In genomic region chr15:55552926-55553325, GRCh38 we compare ENCODE assay signal across 9 cellular contexts. TPM values are rescaled to one million over a fixed set of nuclear protein-coding genes. Genes with fewer than 3 reads are reported as not detected.
DNase-seq lines count a peak whose midpoint lies in the region; ATAC-seq and TF ChIP-seq lines count a peak whose summit lies in the region.
"Had no signal": no experiment of that assay in that cellular context is flagged by ENCODE, and none has a peak within 500 bp of the region (broad histone marks: within the 10 kb centered on the region; RNA-seq: fewer than 3 reads in every experiment).

No MANE protein-coding gene starts in this region.

- ATAC-seq in GM21390 (IDR thresholded peaks at IDR 0.05; ENCODE audit: unreplicated experiment), result no peak

- peak overlapping the region; percentile 6 for H3K4me3 ChIP-seq in coronary artery

- no peak for TF ChIP-seq CTCF in coronary artery (IDR thresholded peaks at IDR 0.05)

- H3K27ac ChIP-seq in coronary artery, result peak overlapping the region; percentile 33 to 74

- DNase-seq in A172 (ENCODE audit: low spot score) (peak; percentile 57), HT1080 (ENCODE audit: low read depth) (peak; percentile 10), coronary artery (ENCODE audit: low spot score) (peak; percentile 72), left kidney (ENCODE audit: low read depth, low spot score) (peak; percentile 38), HUDEP-2 (lab: John Stamatoyannopoulos, UW; ENCODE audit: unreplicated experiment in 76 of 76) (no peak), NCI-H1694 (lab: John Stamatoyannopoulos, UW) (no peak)
- DNase-seq in NK-92 treated with Interleukin-12 subunit alpha and Interleukin-12 subunit beta, amount 100 ng/mL, for 24 hours (lab: John Stamatoyannopoulos, UW), result no peak
- DNase-seq: activated naive CD4-positive, alpha-beta T cell treated with anti-CD3 and anti-CD28 coated beads, Interleukin-2, amount 10 ng/mL, durations not matched to agents 7 days and 5 days had no signal

RNA-seq across cellular contexts. Expression of gene PYGO1, which starts 35.2 kb away (rescaled TPM):
- 10.3 and 14.7 TPM in 2 replicates for total RNA-seq in A172 (2014; rRNA removed; shearing (Covaris generic))
- 3.3 and 5.0 TPM in 2 replicates for total RNA-seq in HT1080 (2014; rRNA removed; shearing (Covaris generic))
- polyA plus RNA-seq in HT1080 (2015; cell fraction: cytosol; rRNA removed), result 4.3 and 5.7 TPM in 2 replicates
- 4.2 and 4.8 TPM in 2 replicates for polyA plus RNA-seq in HT1080 (2015; cell fraction: nucleus; rRNA removed)

RNA-seq across cellular contexts. Expression of gene DNAAF4, which starts 44.9 kb away (rescaled TPM):
- 12.7 and 17.1 TPM in 2 replicates for total RNA-seq in A172 (2014; rRNA removed; shearing (Covaris generic))
- 2.9 and 5.7 TPM in 2 replicates for total RNA-seq in HT1080 (2014; rRNA removed; shearing (Covaris generic))
- 3.7 and 4.3 TPM in 2 replicates for polyA plus RNA-seq in HT1080 (2015; cell fraction: cytosol; rRNA removed)
- polyA plus RNA-seq in HT1080 (2015; cell fraction: nucleus; rRNA removed), result 4.6 and 5.9 TPM in 2 replicates

Comparison
In these comparisons a context has a peak if more than half of its experiments do, and no peak if none do; other contexts are left out.
1. DNase-seq: peak in A172 (single experiment), HT1080 (single experiment), coronary artery (single experiment) and left kidney (single experiment); none in NK-92 treated with Interleukin-12 subunit alpha and Interleukin-12 subunit beta, amount 100 ng/mL, for 24 hours (single experiment), HUDEP-2 (0 of 76) and NCI-H1694 (single experiment).